Comparison of ENCODE assay signal across 12 cellular contexts in genomic region chr2:224925066-224925821, GRCh38.
A peak's percentile ranks its signal among the peaks of the same experiment; 100 is the strongest.
DNase-seq lines count a peak whose midpoint lies in the region; ATAC-seq, FAIRE-seq and TF ChIP-seq lines count a peak whose summit lies in the region.
"Had no signal": no experiment of that assay in that cellular context is flagged by ENCODE, and none has a peak within 500 bp of the region (broad histone marks: within the 10 kb centered on the region; RNA-seq: fewer than 3 reads in every experiment).

No MANE protein-coding gene starts in this region.

- H3K4me3 Mint-ChIP-seq in activated naive CD4-positive, alpha-beta T cell treated with anti-CD3 and anti-CD28 coated beads, Interleukin-2, amount 10 ng/mL, durations not matched to agents 7 days and 5 days = peak overlapping the region; percentile 37
- H3K4me3 Mint-ChIP-seq: nephron had no signal

- TF ChIP-seq RAD21 in GM12878 (IDR thresholded peaks at IDR 0.05; ENCODE audit: insufficient read depth, low read depth, low read length) = no peak

- no peaks in the 10 kb centered on the region for H4K20me1 ChIP-seq in GM12878 (ENCODE audit: control insufficient read depth, insufficient read depth)
- no peaks in the 10 kb centered on the region for H4K20me1 ChIP-seq in hepatocyte (ENCODE audit: insufficient read depth, poor library complexity, severe bottlenecking)

- H3K27me3 ChIP-seq in GM12878 (replicated peaks in 1 of 2; ENCODE audit: control insufficient read depth in 2 of 2, insufficient read depth in 2 of 2, low read length in 1 of 2) = no peaks in the 10 kb centered on the region
- no peaks in the 10 kb centered on the region for H3K27me3 ChIP-seq in hepatocyte

- in situ Hi-C loops in GM12878 (cut with MboI) = no loop called here

- H3K4me1 ChIP-seq in GM12878 (ENCODE audit: control insufficient read depth, insufficient read depth, low read length) = peaks cover 65% of the 10 kb centered on the region
- H3K4me1 ChIP-seq in hepatocyte (ENCODE audit: insufficient read depth) = no peaks in the 10 kb centered on the region

- H3K36me3 Mint-ChIP-seq in activated naive CD4-positive, alpha-beta T cell treated with anti-CD3 and anti-CD28 coated beads, Interleukin-2, amount 10 ng/mL, durations not matched to agents 7 days and 5 days = peaks cover 73% of the 10 kb centered on the region

- SMC1A ChIA-PET in GM12878 (lab: Charles Lee; ENCODE audit: uncharacterized antibody, unreplicated experiment) = interaction anchor here (1.0 to 21.4 kb wide), 5 partner anchors 22 to 81 kb away, joined by 4 to 443 read pairs (median 8); no protein-coding TSS in a partner anchor

- POLR2A ChIA-PET in GM12878 (lab: Charles Lee) = interaction anchor here (0.5 to 5.3 kb wide), 4 partner anchors 12 to 29 kb away, joined by 3 to 34 read pairs (median 4); no protein-coding TSS in a partner anchor

- 0 out of 2 replicates have a peak overlapping the region, but pooled peaks have one; percentile 3 for H3K4me3 ChIP-seq in GM12878
- H3K4me3 ChIP-seq in hepatocyte = no peak overlapping the region
- H3K4me3 ChIP-seq: PC-9 had no signal

- DNase-seq in activated naive CD4-positive, alpha-beta T cell treated with anti-CD3 and anti-CD28 coated beads, Interleukin-2, amount 10 ng/mL, durations not matched to agents 7 days and 5 days = no peak
- DNase-seq in activated naive CD4-positive, alpha-beta T cell treated with anti-CD3 and anti-CD28 coated beads, Interleukin-2, amount 50 U/mL, for 16 hours = no peak
- DNase-seq in GM12878 (ENCODE audit: low read depth, low spot score) (no peak), AG20443 (ENCODE audit: low spot score) (no peak), hepatocyte (ENCODE audit: low spot score) (no peak), Right ventricle myocardium superior (no peak), dedifferentiated amniotic fluid mesenchymal stem cell (ENCODE audit: extremely low spot score) (no peak)
- DNase-seq: activated CD4-positive, alpha-beta T cell treated with anti-CD3 and anti-CD28 coated beads, Interleukin-2, amount 50 U/mL, for 48 hours; MV-4-11; PC-9 had no signal

- H3K9ac ChIP-seq in GM12878 (ENCODE audit: control insufficient read depth, insufficient read depth, low read length) = no peak overlapping the region; the same call in 1 of the 2 replicates

- no TSS peak for BruUV-seq in GM12878 (replicated peaks; lab: Mats Ljungman, UMichigan)

- peaks cover 56% of the 10 kb centered on the region for H3K79me2 ChIP-seq in GM12878 (ENCODE audit: control insufficient read depth, insufficient read depth, low read length)
- no peaks in the 10 kb centered on the region for H3K79me2 ChIP-seq in hepatocyte

- H3K9me2 ChIP-seq in hepatocyte (replicated peaks; ENCODE audit: insufficient read depth) = no peaks in the 10 kb centered on the region

- ATAC-seq in HG03354 (IDR thresholded peaks at IDR 0.05; ENCODE audit: poor library complexity, severe bottlenecking, unreplicated experiment) = peak; percentile 27
- peak; percentile 34 for ATAC-seq in GM12878
- no peak for ATAC-seq in Right ventricle myocardium superior (ENCODE audit: poor library complexity)

- TF ChIP-seq EP300 in GM12878 (IDR thresholded peaks at IDR 0.05; ENCODE audit: borderline replicate concordance in 1 of 2, control insufficient read depth in 1 of 2, low read depth in 2 of 2, low read length in 2 of 2) = no peak

- H3K27ac ChIP-seq in GM12878 (ENCODE audit: control insufficient read depth, insufficient read depth) (peak overlapping the region; percentile 71), hepatocyte (no peak overlapping the region)
- H3K27ac ChIP-seq: PC-9 had no signal

- H3K9me3 ChIP-seq in GM12878 (replicated peaks; ENCODE audit: control insufficient read depth, insufficient read depth, low read length) = no peaks in the 10 kb centered on the region
- H3K9me3 ChIP-seq in hepatocyte (ENCODE audit: low read depth) = no peaks in the 10 kb centered on the region

- RAD21 ChIA-PET in GM12878 (lab: Charles Lee; ENCODE audit: unreplicated experiment) = interaction anchor here (1.3 to 5.5 kb wide), 2 partner anchors 13 to 16 kb away, joined by 4 to 40 read pairs; no protein-coding TSS in a partner anchor

- no peak for FAIRE-seq in GM12878 (lab: Jason Lieb, UNC)

- H3K4me2 ChIP-seq in GM12878 (ENCODE audit: control insufficient read depth, insufficient read depth) = peak overlapping the region; percentile 81
- no peak overlapping the region for H3K4me2 ChIP-seq in hepatocyte
- H3K4me2 ChIP-seq: PC-9 had no signal

- CTCF ChIA-PET in activated naive CD4-positive, alpha-beta T cell treated with anti-CD3 and anti-CD28 coated beads, Interleukin-2, amount 10 ng/mL, durations not matched to agents 7 days and 5 days (lab: Charles Lee) = interaction anchor here (1.5 kb wide), 1 partner anchor 19 kb away, joined by 4 read pairs; no protein-coding TSS in a partner anchor
- CTCF ChIA-PET in GM12878 (lab: Yijun Ruan, JAX) = interaction anchor here (5.8 to 14.6 kb wide), 2 partner anchors 15 to 77 kb away, joined by 83 to 118 read pairs; no protein-coding TSS in a partner anchor

- no peaks in the 10 kb centered on the region for H3K27me3 Mint-ChIP-seq in activated naive CD4-positive, alpha-beta T cell treated with anti-CD3 and anti-CD28 coated beads, Interleukin-2, amount 10 ng/mL, durations not matched to agents 7 days and 5 days

- H3K36me3 ChIP-seq in GM12878 (ENCODE audit: control insufficient read depth in 2 of 2, insufficient read depth in 2 of 2, low read length in 1 of 2) (peaks cover 11 to 27% of the 10 kb centered on the region in 2 experiments), hepatocyte (replicated peaks; ENCODE audit: insufficient read depth, low read depth) (no peaks in the 10 kb centered on the region)

- intact Hi-C loops in GM12878 (cut with micrococcal nuclease; ENCODE audit: unreplicated experiment) = no loop called here
- intact Hi-C loops in Right ventricle myocardium superior (cut with DNase I) = no loop called here

- peak overlapping the region; percentile 94 for H3K27ac Mint-ChIP-seq in activated naive CD4-positive, alpha-beta T cell treated with anti-CD3 and anti-CD28 coated beads, Interleukin-2, amount 10 ng/mL, durations not matched to agents 7 days and 5 days
- H3K27ac Mint-ChIP-seq: nephron had no signal

- TF ChIP-seq POLR2A in GM12878 (IDR thresholded peaks at IDR 0.05; ENCODE audit: low read depth, low read length) = no peak

- TF ChIP-seq CTCF in GM12878 (IDR thresholded peaks at IDR 0.05 in 2 of 3, conservative IDR thresholded peaks at IDR 0.05 in 1 of 3; ENCODE audit: control insufficient read depth in 2 of 3, extremely low read depth in 1 of 3, insufficient read depth in 1 of 3, low read depth in 3 of 3, low read length in 3 of 3) (no peak), hepatocyte (IDR thresholded peaks at IDR 0.05; ENCODE audit: poor library complexity) (no peak)

- peaks cover 87% of the 10 kb centered on the region for H3K4me1 Mint-ChIP-seq in activated naive CD4-positive, alpha-beta T cell treated with anti-CD3 and anti-CD28 coated beads, Interleukin-2, amount 10 ng/mL, durations not matched to agents 7 days and 5 days

- WGBS in GM12878 (ENCODE audit: insufficient coverage, insufficient replicate concordance, low lambda C conversion rate, missing lambda C conversion rate) = 1% methylated on average over 3 of the region's 3 CpGs
- 90% methylated on average over 3 of the region's 3 CpGs for WGBS in hepatocyte (ENCODE audit: low lambda C conversion rate, missing lambda C conversion rate)

- H2AFZ ChIP-seq in GM12878 (ENCODE audit: control insufficient read depth, low read depth, low read length) (no peak overlapping the region), hepatocyte (no peak overlapping the region)
- H2AFZ ChIP-seq: PC-9 had no signal

- no peaks in the 10 kb centered on the region for H3K9me3 Mint-ChIP-seq in activated naive CD4-positive, alpha-beta T cell treated with anti-CD3 and anti-CD28 coated beads, Interleukin-2, amount 10 ng/mL, durations not matched to agents 7 days and 5 days
- H3K9me3 Mint-ChIP-seq: nephron had no signal

TF ChIP-seq in GM12878, 131 proteins besides CTCF, POLR2A, EP300 and RAD21 (continues in another document):
- TF ChIP-seq RAD51 (IDR thresholded peaks at IDR 0.05) (peak; percentile 75; the same call in 1 of the 2 replicates), TCF7 (IDR thresholded peaks at IDR 0.05; ENCODE audit: borderline replicate concordance) (no peak), SREBF2 (IDR thresholded peaks at IDR 0.05; ENCODE audit: low read length) (no peak), CREB1 (IDR thresholded peaks at IDR 0.05; ENCODE audit: low read depth) (no peak), ZNF24 (IDR thresholded peaks at IDR 0.05) (0 out of 2 replicates have a peak, but pooled peaks have one; percentile 34), ZBED1 (IDR thresholded peaks at IDR 0.05; ENCODE audit: borderline replicate concordance) (no peak), ZNF217 (IDR thresholded peaks at IDR 0.05) (0 out of 2 replicates have a peak, but pooled peaks have one; percentile 16), ASH2L (IDR thresholded peaks at IDR 0.05; ENCODE audit: borderline replicate concordance, low read depth) (no peak), SUPT20H (IDR thresholded peaks at IDR 0.05; ENCODE audit: borderline replicate concordance, control insufficient read depth, low read depth, low read length) (no peak), POU2F2 (IDR thresholded peaks at IDR 0.05; ENCODE audit: borderline replicate concordance, low read depth, low read length) (0 out of 3 replicates have a peak, but pooled peaks have one; percentile 18), WRNIP1 (IDR thresholded peaks at IDR 0.05; ENCODE audit: borderline replicate concordance, low read depth, low read length) (no peak), NFIC (IDR thresholded peaks at IDR 0.05; ENCODE audit: low read depth, low read length) (peak; percentile 50; the same call in 1 of the 2 replicates), BHLHE40 (IDR thresholded peaks at IDR 0.05; ENCODE audit: borderline replicate concordance in 1 of 2, low read depth in 2 of 2, low read length in 1 of 2) (0 out of 4 replicates have a peak, but pooled peaks of 1 of the 2 experiments have one; percentile 17), IRF4 (IDR thresholded peaks at IDR 0.05; ENCODE audit: low read depth, low read length) (no peak), ZNF384 (IDR thresholded peaks at IDR 0.05; ENCODE audit: borderline replicate concordance, low read depth, low read length) (peak; percentile 48; the same call in 1 of the 2 replicates)
- TF ChIP-seq, protein P1, sequence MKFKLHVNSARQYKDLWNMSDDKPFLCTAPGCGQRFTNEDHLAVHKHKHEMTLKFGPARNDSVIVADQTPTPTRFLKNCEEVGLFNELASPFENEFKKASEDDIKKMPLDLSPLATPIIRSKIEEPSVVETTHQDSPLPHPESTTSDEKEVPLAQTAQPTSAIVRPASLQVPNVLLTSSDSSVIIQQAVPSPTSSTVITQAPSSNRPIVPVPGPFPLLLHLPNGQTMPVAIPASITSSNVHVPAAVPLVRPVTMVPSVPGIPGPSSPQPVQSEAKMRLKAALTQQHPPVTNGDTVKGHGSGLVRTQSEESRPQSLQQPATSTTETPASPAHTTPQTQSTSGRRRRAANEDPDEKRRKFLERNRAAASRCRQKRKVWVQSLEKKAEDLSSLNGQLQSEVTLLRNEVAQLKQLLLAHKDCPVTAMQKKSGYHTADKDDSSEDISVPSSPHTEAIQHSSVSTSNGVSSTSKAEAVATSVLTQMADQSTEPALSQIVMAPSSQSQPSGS (IDR thresholded peaks at IDR 0.05; ENCODE audit: low read length) = peak; percentile 9; the same call in 1 of the 2 replicates
